ENCODE assay signal across 9 cellular contexts in genomic region chr13:113151745-113152707, GRCh38. TPM values are rescaled to one million over a fixed set of nuclear protein-coding genes. Genes with fewer than 3 reads are reported as not detected.
DNase-seq lines count a peak whose midpoint lies in the region; ATAC-seq, FAIRE-seq and TF ChIP-seq lines count a peak whose summit lies in the region.
"Had no signal": no experiment of that assay in that cellular context is flagged by ENCODE, and none has a peak within 500 bp of the region (broad histone marks: within the 10 kb centered on the region; RNA-seq: fewer than 3 reads in every experiment).

No MANE protein-coding gene starts in this region.

- TF ChIP-seq POLR2A in A549 (IDR thresholded peaks at IDR 0.05; ENCODE audit: low read length) (no peak), GM12878 (IDR thresholded peaks at IDR 0.05; ENCODE audit: low read depth, low read length) (no peak)

- H3K27ac ChIP-seq in A549 (no peak overlapping the region), GM12878 (ENCODE audit: control insufficient read depth, insufficient read depth) (no peak overlapping the region), liver (ENCODE audit: low read depth in 1 of 2, low read length in 2 of 2) (peak overlapping the region; percentile 81 to 93)

- ATAC-seq in A549 = no peak
- peak; percentile 36; the same call in 2 of the 3 replicates for ATAC-seq in GM12878
- no peak for ATAC-seq in GM19463 (IDR thresholded peaks at IDR 0.05; ENCODE audit: unreplicated experiment)
- ATAC-seq in HG03175 (IDR thresholded peaks at IDR 0.05; ENCODE audit: unreplicated experiment) = no peak

- no peak for FAIRE-seq in A549 (lab: Jason Lieb, UNC)
- FAIRE-seq in GM12878 (lab: Jason Lieb, UNC) = no peak
- FAIRE-seq: RCC 7860 had no signal

- H3K9ac ChIP-seq in GM12878 (ENCODE audit: control insufficient read depth, insufficient read depth, low read length) (no peak overlapping the region; the same call in 1 of the 2 replicates), liver (ENCODE audit: low read depth in 1 of 2, low read length in 2 of 2) (peak overlapping the region; percentile 52 to 98)

- H3K4me3 ChIP-seq in A549 (no peak overlapping the region), H7 (ENCODE audit: insufficient read depth, low read depth, low read length) (no peak overlapping the region), GM12878 (no peak overlapping the region), liver (ENCODE audit: low read depth in 1 of 3, low read length in 3 of 3) (peak overlapping the region; percentile 49 to 62 (median 56))

- POLR2A ChIA-PET in A549 (lab: Yijun Ruan, JAX) (no interaction called here), GM12878 (lab: Charles Lee) (interaction anchor here (0.5 kb wide), 1 partner anchor 205 kb away, joined by 7 read pairs; no protein-coding TSS in a partner anchor)

- H2AFZ ChIP-seq in GM12878 (ENCODE audit: control insufficient read depth, low read depth, low read length) = peak overlapping the region; percentile 90; the same call in 1 of the 2 replicates

- BruUV-seq in GM12878 (replicated peaks; lab: Mats Ljungman, UMichigan) = no TSS peak

- DNase-seq in A549 (ENCODE audit: low read depth in 1 of 2, low spot score in 1 of 2) (no peak), H7 (peak; percentile 69), GM12878 (ENCODE audit: low read depth, low spot score) (no peak), middle frontal gyrus (ENCODE audit: extremely low spot score, low spot score) (no peak)
- DNase-seq in stimulated activated CD4-positive, alpha-beta T cell treated with anti-CD3 and anti-CD28 coated beads, Interleukin-2, amount 100 ng/mL, for 24 hours = no peak

- H3K36me3 ChIP-seq in H7 (replicated peaks; ENCODE audit: control insufficient read depth, insufficient read depth, low read length) = no peaks in the 10 kb centered on the region
- H3K36me3 ChIP-seq in GM12878 (ENCODE audit: control insufficient read depth in 2 of 2, insufficient read depth in 2 of 2, low read length in 1 of 2) = no peaks in the 10 kb centered on the region
- H3K36me3 ChIP-seq in liver (ENCODE audit: control insufficient read depth in 4 of 4, insufficient read depth in 3 of 4, low read depth in 1 of 4, low read length in 3 of 4) = peaks cover 0 to under 1% (median 0%) of the 10 kb centered on the region in 4 donors

- RAD21 ChIA-PET in GM12878 (lab: Charles Lee; ENCODE audit: unreplicated experiment) = no interaction called here

- no peaks in the 10 kb centered on the region for H4K20me1 ChIP-seq in GM12878 (ENCODE audit: control insufficient read depth, insufficient read depth)

- H3K4me2 ChIP-seq in A549 (no peak overlapping the region), GM12878 (ENCODE audit: control insufficient read depth, insufficient read depth) (peak overlapping the region; percentile 25; the same call in 1 of the 2 replicates)

- CTCF ChIA-PET in A549 (lab: Yijun Ruan, JAX) (interaction anchor here (0.6 kb wide), 1 partner anchor 764 kb away, joined by 4 read pairs; no protein-coding TSS in a partner anchor), GM12878 (lab: Yijun Ruan, JAX) (no interaction called here)

- H3K79me2 ChIP-seq in GM12878 (ENCODE audit: control insufficient read depth, insufficient read depth, low read length) = no peaks in the 10 kb centered on the region

- no peaks in the 10 kb centered on the region for H3K9me3 ChIP-seq in A549
- H3K9me3 ChIP-seq in GM12878 (replicated peaks; ENCODE audit: control insufficient read depth, insufficient read depth, low read length) = peaks cover 6% of the 10 kb centered on the region; the same call in 1 of the 3 replicates
- H3K9me3 ChIP-seq in liver (ENCODE audit: control insufficient read depth in 4 of 4, low read length in 3 of 4) = no peaks in the 10 kb centered on the region

- in situ Hi-C loops in GM12878 (cut with MboI) = no loop called here

- TF ChIP-seq RAD21 in A549 (conservative IDR thresholded peaks at IDR 0.05 in 1 of 2, IDR thresholded peaks at IDR 0.05 in 1 of 2) (no peak), GM12878 (IDR thresholded peaks at IDR 0.05; ENCODE audit: insufficient read depth, low read depth, low read length) (no peak), liver (IDR thresholded peaks at IDR 0.05) (no peak)

- 87% methylated on average over 14 of the region's 28 CpGs for WGBS in A549 (ENCODE audit: missing lambda C conversion rate)
- 41% methylated on average over 28 of the region's 28 CpGs for WGBS in GM12878 (ENCODE audit: insufficient coverage, insufficient replicate concordance, low lambda C conversion rate, missing lambda C conversion rate)
- WGBS in liver = 45% methylated on average over 28 of the region's 28 CpGs

- SMC1A ChIA-PET in GM12878 (lab: Charles Lee; ENCODE audit: uncharacterized antibody, unreplicated experiment) = no interaction called here

- intact Hi-C loops in GM12878 (cut with micrococcal nuclease; ENCODE audit: unreplicated experiment) = loop anchor here (5.0 kb wide), 1 partner anchor 55 kb away; the partner anchor contains the start of genes CUL4A and PCID2

- no peak for TF ChIP-seq EP300 in A549 (IDR thresholded peaks at IDR 0.05)
- no peak for TF ChIP-seq EP300 in GM12878 (IDR thresholded peaks at IDR 0.05; ENCODE audit: borderline replicate concordance in 1 of 2, control insufficient read depth in 1 of 2, low read depth in 2 of 2, low read length in 2 of 2)

- TF ChIP-seq CTCF in A549 (IDR thresholded peaks at IDR 0.05) = no peak
- no peak for TF ChIP-seq CTCF in GM12878 (IDR thresholded peaks at IDR 0.05 in 2 of 3, conservative IDR thresholded peaks at IDR 0.05 in 1 of 3; ENCODE audit: control insufficient read depth in 2 of 3, extremely low read depth in 1 of 3, insufficient read depth in 1 of 3, low read depth in 3 of 3, low read length in 3 of 3)
- TF ChIP-seq CTCF in liver (IDR thresholded peaks at IDR 0.05; ENCODE audit: low read depth, low read length, missing input control) = no peak

- H3K4me1 ChIP-seq in A549 (peaks cover 7% of the 10 kb centered on the region; the same call in 2 of the 3 replicates), GM12878 (ENCODE audit: control insufficient read depth, insufficient read depth, low read length) (peaks cover 8% of the 10 kb centered on the region), liver (ENCODE audit: control insufficient read depth in 4 of 4, insufficient read depth in 4 of 4, low read length in 3 of 4) (peaks cover 9 to 46% (median 27%) of the 10 kb centered on the region in 4 donors)

- H3K27me3 ChIP-seq in H7 (ENCODE audit: control insufficient read depth, insufficient read depth, low read length) (peaks cover 17% of the 10 kb centered on the region), GM12878 (replicated peaks in 1 of 2; ENCODE audit: control insufficient read depth in 2 of 2, insufficient read depth in 2 of 2, low read length in 1 of 2) (peaks cover 0 to 5% of the 10 kb centered on the region in 2 experiments; a peak in 3 of 4 replicates), liver (ENCODE audit: control insufficient read depth in 4 of 4, insufficient read depth in 4 of 4, low read length in 3 of 4) (no peaks in the 10 kb centered on the region)

RNA-seq across cellular contexts. Expression of gene PROZ, which starts 6.4 kb away (rescaled TPM):
- not detected in 2 replicates for polyA plus RNA-seq in A549 (2011; rRNA removed)
- polyA plus RNA-seq in A549 (2012; cell fraction: cytosol; rRNA removed) = not detected in 2 replicates
- not detected in 2 replicates for polyA plus RNA-seq in A549 (2012; cell fraction: nucleus; rRNA removed)
- polyA plus RNA-seq in A549 (2017; fragmentation: RNase III; extraction: RNeasy Plus Mini Kit Qiagen cat#74134 plus additional on column Dnase treatment) = not detected in 3 replicates
- polyA minus RNA-seq in A549 (2011; rRNA and poly(A)+ RNA removed) = not detected in 2 replicates
- not detected in 2 replicates for total RNA-seq in H7 (2014; rRNA removed; shearing (Covaris generic))
- not detected in 2 replicates for total RNA-seq in GM12878 (2013; cell fraction: nucleolus; rRNA removed)
- total RNA-seq in GM12878 (2014; rRNA removed) = not detected in 2 replicates
- not detected in 2 replicates for total RNA-seq in GM12878 (2014; rRNA removed; fragmentation: Illumina TruSeq; extraction: Trizol)
- not detected in 2 replicates for total RNA-seq in GM12878 (2021)
- polyA plus RNA-seq in GM12878 (2011; ENCODE audit: low read depth) = not detected
- not detected in 2 replicates for polyA plus RNA-seq in GM12878 (2011; rRNA removed)
- not detected in 2 replicates for polyA plus RNA-seq in GM12878 (2011; cell fraction: cytosol; rRNA removed)
- polyA plus RNA-seq in GM12878 (2011; cell fraction: nucleus; rRNA removed) = not detected in 2 replicates
- 0.09 and 0.14 TPM in 2 replicates for polyA plus RNA-seq in GM12878 (2012)
- polyA plus RNA-seq in GM12878 (2014; fragmentation: Illumina TruSeq; extraction: Trizol) = 0.07 TPM in 1 of 2 replicates, not detected in the other
- polyA plus RNA-seq in GM12878 (2014; fragmentation: Nextera tagmentation; extraction: Ambion mirVana) = not detected
- polyA plus RNA-seq in GM12878 (2014; rRNA removed) = not detected in 2 replicates
- polyA plus RNA-seq in GM12878 (2016; fragmentation: Nextera tagmentation; extraction: Ambion mirVana) = under 1 TPM; 0.21 to 0.24 TPM
- not detected in 2 replicates for polyA minus RNA-seq in GM12878 (2011; rRNA and poly(A)+ RNA removed)
- polyA minus RNA-seq in GM12878 (2011; cell fraction: cytosol; rRNA and poly(A)+ RNA removed) = not detected in 2 replicates
- not detected in 2 replicates for polyA minus RNA-seq in GM12878 (2011; cell fraction: nucleus; rRNA and poly(A)+ RNA removed)
- total RNA-seq in liver = 10 to 100 TPM; 10.6 to 36.6 TPM
- 10 to 100 TPM; 23.9 to 40.7 TPM for polyA plus RNA-seq in liver

RNA-seq across cellular contexts. Expression of gene F10, which starts 29.4 kb away (rescaled TPM):
- 0.32 and 0.42 TPM in 2 replicates for polyA plus RNA-seq in A549 (2011; rRNA removed)
- 0.03 and 0.08 TPM in 2 replicates for polyA plus RNA-seq in A549 (2012; cell fraction: cytosol; rRNA removed)
- polyA plus RNA-seq in A549 (2012; cell fraction: nucleus; rRNA removed) = 0.10 TPM in 2 replicates
- not detected in 3 replicates for polyA plus RNA-seq in A549 (2017; fragmentation: RNase III; extraction: RNeasy Plus Mini Kit Qiagen cat#74134 plus additional on column Dnase treatment)
- 0.19 TPM in 1 of 2 replicates, not detected in the other for polyA minus RNA-seq in A549 (2011; rRNA and poly(A)+ RNA removed)
- total RNA-seq in H7 (2014; rRNA removed; shearing (Covaris generic)) = 1.3 and 2.1 TPM in 2 replicates
- total RNA-seq in GM12878 (2013; cell fraction: nucleolus; rRNA removed) = not detected in 2 replicates
- not detected in 2 replicates for total RNA-seq in GM12878 (2014; rRNA removed)
- total RNA-seq in GM12878 (2014; rRNA removed; fragmentation: Illumina TruSeq; extraction: Trizol) = not detected in 2 replicates
- total RNA-seq in GM12878 (2021) = not detected in 2 replicates
- not detected for polyA plus RNA-seq in GM12878 (2011; ENCODE audit: low read depth)
- not detected in 2 replicates for polyA plus RNA-seq in GM12878 (2011; rRNA removed)
- not detected in 2 replicates for polyA plus RNA-seq in GM12878 (2011; cell fraction: cytosol; rRNA removed)
- not detected in 2 replicates for polyA plus RNA-seq in GM12878 (2011; cell fraction: nucleus; rRNA removed)
- 0.14 TPM in 1 of 2 replicates, not detected in the other for polyA plus RNA-seq in GM12878 (2012)
- polyA plus RNA-seq in GM12878 (2014; fragmentation: Illumina TruSeq; extraction: Trizol) = not detected in 2 replicates
- not detected for polyA plus RNA-seq in GM12878 (2014; fragmentation: Nextera tagmentation; extraction: Ambion mirVana)
- polyA plus RNA-seq in GM12878 (2014; rRNA removed) = not detected in 2 replicates
- not detected for polyA plus RNA-seq in GM12878 (2016; fragmentation: Nextera tagmentation; extraction: Ambion mirVana)
- polyA minus RNA-seq in GM12878 (2011; rRNA and poly(A)+ RNA removed) = not detected in 2 replicates
- not detected in 2 replicates for polyA minus RNA-seq in GM12878 (2011; cell fraction: cytosol; rRNA and poly(A)+ RNA removed)
- polyA minus RNA-seq in GM12878 (2011; cell fraction: nucleus; rRNA and poly(A)+ RNA removed) = not detected in 2 replicates
- 100 to 1,000 TPM in 1 of 2 donors, 10 to 100 TPM in 1; 85.3 to 110 TPM for total RNA-seq in liver
- 100 to 1,000 TPM; 124 to 199 TPM for polyA plus RNA-seq in liver

RNA-seq across cellular contexts. Expression of gene F7, which starts 46.4 kb away (rescaled TPM):
- polyA plus RNA-seq in A549 (2011; rRNA removed) (0.65 and 1.7 TPM in 2 replicates), A549 (2017; fragmentation: RNase III; extraction: RNeasy Plus Mini Kit Qiagen cat#74134 plus additional on column Dnase treatment) (0.26 to 0.44 TPM (median 0.30 TPM) in 3 replicates), GM12878 (2011; rRNA removed) (not detected in 2 replicates), GM12878 (2014; fragmentation: Illumina TruSeq; extraction: Trizol) (not detected in 2 replicates), GM12878 (2014; fragmentation: Nextera tagmentation; extraction: Ambion mirVana) (not detected), GM12878 (2014; rRNA removed) (not detected in 2 replicates), GM12878 (2016; fragmentation: Nextera tagmentation; extraction: Ambion mirVana) (not detected), liver (10 to 100 TPM; 46.6 to 92.6 TPM)
- 0.09 and 0.14 TPM in 2 replicates for polyA plus RNA-seq in A549 (2012; cell fraction: cytosol; rRNA removed)
- 0.12 and 0.65 TPM in 2 replicates for polyA plus RNA-seq in A549 (2012; cell fraction: nucleus; rRNA removed)
- polyA minus RNA-seq in A549 (2011; rRNA and poly(A)+ RNA removed) = 0.63 and 3.0 TPM in 2 replicates
- total RNA-seq in H7 (2014; rRNA removed; shearing (Covaris generic)) = 0.28 and 1.5 TPM in 2 replicates
- total RNA-seq in GM12878 (2013; cell fraction: nucleolus; rRNA removed) = not detected in 2 replicates
- total RNA-seq in GM12878 (2014; rRNA removed) (not detected in 2 replicates), GM12878 (2014; rRNA removed; fragmentation: Illumina TruSeq; extraction: Trizol) (not detected in 2 replicates), GM12878 (2021) (not detected in 2 replicates), liver (10 to 100 TPM; 52.5 to 80.0 TPM)
- not detected for polyA plus RNA-seq in GM12878 (2011; ENCODE audit: low read depth)
- not detected in 2 replicates for polyA plus RNA-seq in GM12878 (2011; cell fraction: cytosol; rRNA removed)
- not detected in 2 replicates for polyA plus RNA-seq in GM12878 (2011; cell fraction: nucleus; rRNA removed)
- polyA plus RNA-seq in GM12878 (2012) = not detected in 2 replicates
- not detected in 2 replicates for polyA minus RNA-seq in GM12878 (2011; rRNA and poly(A)+ RNA removed)
- not detected in 2 replicates for polyA minus RNA-seq in GM12878 (2011; cell fraction: cytosol; rRNA and poly(A)+ RNA removed)
- not detected in 2 replicates for polyA minus RNA-seq in GM12878 (2011; cell fraction: nucleus; rRNA and poly(A)+ RNA removed)

RNA-seq across cellular contexts. Expression of gene PCID2, which starts 56.4 kb away (rescaled TPM):
- polyA plus RNA-seq in A549 (2011; rRNA removed) (68.7 and 71.1 TPM in 2 replicates), A549 (2017; fragmentation: RNase III; extraction: RNeasy Plus Mini Kit Qiagen cat#74134 plus additional on column Dnase treatment) (37.7 to 39.9 TPM (median 39.1 TPM) in 3 replicates), GM12878 (2011; rRNA removed) (98.1 and 107 TPM in 2 replicates), GM12878 (2014; fragmentation: Illumina TruSeq; extraction: Trizol) (47.2 and 57.0 TPM in 2 replicates), GM12878 (2014; fragmentation: Nextera tagmentation; extraction: Ambion mirVana) (10 to 100 TPM; 65.4 to 71.8 TPM), GM12878 (2014; rRNA removed) (48.3 and 54.4 TPM in 2 replicates), GM12878 (2016; fragmentation: Nextera tagmentation; extraction: Ambion mirVana) (10 to 100 TPM; 62.1 to 70.0 TPM), liver (10 to 100 TPM; 13.8 to 14.7 TPM)
- 37.4 and 38.5 TPM in 2 replicates for polyA plus RNA-seq in A549 (2012; cell fraction: cytosol; rRNA removed)
- polyA plus RNA-seq in A549 (2012; cell fraction: nucleus; rRNA removed) = 39.1 and 60.0 TPM in 2 replicates
- polyA minus RNA-seq in A549 (2011; rRNA and poly(A)+ RNA removed) = 44.5 and 45.2 TPM in 2 replicates
- 73.6 and 82.1 TPM in 2 replicates for total RNA-seq in H7 (2014; rRNA removed; shearing (Covaris generic))
- 259 and 265 TPM in 2 replicates for total RNA-seq in GM12878 (2013; cell fraction: nucleolus; rRNA removed)
- total RNA-seq in GM12878 (2014; rRNA removed) (53.5 and 61.0 TPM in 2 replicates), GM12878 (2014; rRNA removed; fragmentation: Illumina TruSeq; extraction: Trizol) (44.6 and 46.1 TPM in 2 replicates), GM12878 (2021) (37.0 and 37.6 TPM in 2 replicates), liver (10 to 100 TPM; 30.6 to 39.1 TPM)
- 32.5 TPM for polyA plus RNA-seq in GM12878 (2011; ENCODE audit: low read depth)
- 47.3 and 48.2 TPM in 2 replicates for polyA plus RNA-seq in GM12878 (2011; cell fraction: cytosol; rRNA removed)
- 104 and 109 TPM in 2 replicates for polyA plus RNA-seq in GM12878 (2011; cell fraction: nucleus; rRNA removed)
- 39.0 and 42.4 TPM in 2 replicates for polyA plus RNA-seq in GM12878 (2012)
- 53.5 and 76.1 TPM in 2 replicates for polyA minus RNA-seq in GM12878 (2011; rRNA and poly(A)+ RNA removed)
- 15.5 and 16.0 TPM in 2 replicates for polyA minus RNA-seq in GM12878 (2011; cell fraction: cytosol; rRNA and poly(A)+ RNA removed)
- 49.1 and 52.4 TPM in 2 replicates for polyA minus RNA-seq in GM12878 (2011; cell fraction: nucleus; rRNA and poly(A)+ RNA removed)

RNA-seq across cellular contexts. Expression of gene CUL4A, which starts 57.4 kb away (rescaled TPM):
- polyA plus RNA-seq in A549 (2011; rRNA removed) (53.2 and 55.4 TPM in 2 replicates), A549 (2017; fragmentation: RNase III; extraction: RNeasy Plus Mini Kit Qiagen cat#74134 plus additional on column Dnase treatment) (46.9 to 57.0 TPM (median 49.6 TPM) in 3 replicates), GM12878 (2011; rRNA removed) (40.1 and 42.3 TPM in 2 replicates), GM12878 (2014; fragmentation: Illumina TruSeq; extraction: Trizol) (45.1 and 48.0 TPM in 2 replicates), GM12878 (2014; fragmentation: Nextera tagmentation; extraction: Ambion mirVana) (10 to 100 TPM; 19.7 to 21.8 TPM), GM12878 (2014; rRNA removed) (60.4 and 60.9 TPM in 2 replicates), GM12878 (2016; fragmentation: Nextera tagmentation; extraction: Ambion mirVana) (10 to 100 TPM; 64.1 to 66.5 TPM), liver (10 to 100 TPM; 19.9 to 27.7 TPM)
- polyA plus RNA-seq in A549 (2012; cell fraction: cytosol; rRNA removed) = 32.5 and 37.9 TPM in 2 replicates
- polyA plus RNA-seq in A549 (2012; cell fraction: nucleus; rRNA removed) = 52.7 and 61.2 TPM in 2 replicates
- 38.9 and 39.1 TPM in 2 replicates for polyA minus RNA-seq in A549 (2011; rRNA and poly(A)+ RNA removed)
- total RNA-seq in H7 (2014; rRNA removed; shearing (Covaris generic)) = 109 and 118 TPM in 2 replicates
- 136 and 144 TPM in 2 replicates for total RNA-seq in GM12878 (2013; cell fraction: nucleolus; rRNA removed)
- total RNA-seq in GM12878 (2014; rRNA removed) (73.8 and 74.3 TPM in 2 replicates), GM12878 (2014; rRNA removed; fragmentation: Illumina TruSeq; extraction: Trizol) (50.1 and 50.8 TPM in 2 replicates), GM12878 (2021) (55.7 and 60.9 TPM in 2 replicates), liver (10 to 100 TPM; 64.1 to 89.4 TPM)
- 31.1 TPM for polyA plus RNA-seq in GM12878 (2011; ENCODE audit: low read depth)
- polyA plus RNA-seq in GM12878 (2011; cell fraction: cytosol; rRNA removed) = 30.7 and 37.1 TPM in 2 replicates
- polyA plus RNA-seq in GM12878 (2011; cell fraction: nucleus; rRNA removed) = 78.6 and 86.5 TPM in 2 replicates
- 40.8 and 43.4 TPM in 2 replicates for polyA plus RNA-seq in GM12878 (2012)
- 46.0 and 47.9 TPM in 2 replicates for polyA minus RNA-seq in GM12878 (2011; rRNA and poly(A)+ RNA removed)
- polyA minus RNA-seq in GM12878 (2011; cell fraction: cytosol; rRNA and poly(A)+ RNA removed) = 10.2 and 13.0 TPM in 2 replicates
- polyA minus RNA-seq in GM12878 (2011; cell fraction: nucleus; rRNA and poly(A)+ RNA removed) = 39.2 and 65.7 TPM in 2 replicates

Comparison
In these comparisons a context has a peak if more than half of its experiments do, and no peak if none do; other contexts are left out.
1. H3K27ac ChIP-seq: peak in liver (2 of 2); none in A549 (0 of 2) and GM12878 (single experiment).
2. H3K4me3 ChIP-seq: peak in liver (3 of 3); none in A549 (single experiment), H7 (single experiment) and GM12878 (single experiment).
3. RNA of gene PROZ, which starts 6.4 kb away (total RNA-seq): 10.6 to 36.6 TPM in liver; not detected in H7 and not detected in GM12878; every median in the first group is over 10 times any median in the second.
4. RNA of gene F10, which starts 29.4 kb away (total RNA-seq): 85.3 to 110 TPM in liver; 1.3 to 2.1 TPM in H7 and not detected in GM12878; every median in the first group is over 10 times any median in the second.
5. RNA of gene F7, which starts 46.4 kb away (total RNA-seq): 52.5 to 80.0 TPM in liver; 0.28 to 1.5 TPM in H7 and not detected in GM12878; every median in the first group is over 10 times any median in the second.